8 cellular contexts compared by ENCODE assay signal in the genomic region with DNA sequence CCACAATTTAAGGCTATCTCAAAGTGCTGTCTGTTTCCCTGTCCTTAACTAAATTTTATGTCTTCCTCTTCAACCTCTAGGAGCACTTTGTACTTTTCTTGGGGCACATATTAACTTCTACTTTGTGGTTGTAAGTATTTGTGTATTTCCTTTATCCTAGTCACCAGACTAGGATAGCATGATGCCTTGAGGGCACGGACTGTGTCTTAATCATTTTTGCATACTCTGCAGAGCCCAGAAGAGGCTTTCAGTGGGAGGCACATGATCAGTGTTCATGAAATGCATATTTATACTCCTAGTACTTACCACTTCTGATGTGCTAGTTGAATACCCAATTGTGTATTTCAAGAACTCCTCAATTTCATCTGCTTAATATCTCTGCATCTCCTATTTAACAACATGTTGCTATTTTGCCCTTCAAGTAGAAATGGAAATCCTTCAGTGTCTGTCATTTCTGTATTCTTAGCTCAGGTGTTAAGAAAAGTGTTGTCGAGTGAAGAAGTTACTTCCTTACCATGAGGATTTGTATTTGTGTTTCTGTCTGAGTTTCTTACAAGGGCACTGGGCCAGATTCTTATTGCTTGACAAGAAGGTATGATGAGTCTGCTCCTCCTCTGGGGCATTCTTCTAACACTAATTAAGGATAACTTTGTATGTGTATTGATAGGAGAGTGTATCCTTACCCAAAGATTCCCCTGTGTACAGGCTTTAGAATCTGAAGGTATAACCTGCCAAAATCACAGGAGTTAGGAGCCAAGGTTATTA.
"Had no signal": no experiment of that assay in that cellular context is flagged by ENCODE, and none has a peak within 500 bp of the region (broad histone marks: within the 10 kb centered on the region; RNA-seq: fewer than 3 reads in every experiment).

No MANE protein-coding gene starts in this region.

- H3K4me3 ChIP-seq: gastrocnemius medialis, heart right ventricle, stomach had no signal

- H3K27me3 ChIP-seq: gastrocnemius medialis, heart right ventricle, stomach had no signal

- DNase-seq: amygdala, gastrocnemius medialis, heart right ventricle, islet precursor cell, left ventricle myocardium superior, stomach had no signal

- FAIRE-seq: endometrium, urothelium cell line had no signal

- ATAC-seq: gastrocnemius medialis, heart right ventricle, left ventricle myocardium superior had no signal

- H3K36me3 ChIP-seq: gastrocnemius medialis, stomach had no signal
